ENCODE assay signal across 8 cellular contexts in genomic region chrX:138775501-138775900, GRCh38.
DNase-seq lines count a peak whose midpoint lies in the region; FAIRE-seq and TF ChIP-seq lines count a peak whose summit lies in the region.

No MANE protein-coding gene starts in this region.

- POLR2A ChIA-PET in activated CD4-positive, alpha-beta T cell treated with anti-CD3 and anti-CD28 coated beads, Interleukin-2, amount 10 ng/mL, durations not matched to agents 7 days and 5 days (lab: Charles Lee) = no interaction called here

- no peak overlapping the region for H3K27ac Mint-ChIP-seq in activated CD4-positive, alpha-beta T cell treated with anti-CD3 and anti-CD28 coated beads, Interleukin-2, amount 10 ng/mL, durations not matched to agents 7 days and 5 days

- TF ChIP-seq CTCF in fibroblast of the aortic adventitia (IDR thresholded peaks at IDR 0.05; ENCODE audit: insufficient read depth, low read length) = peak; percentile 45

- peak; percentile 73 for FAIRE-seq in GM12892 (lab: Jason Lieb, UNC)
- FAIRE-seq in urothelium cell line (lab: Jason Lieb, UNC) = no peak

- no peak for TF ChIP-seq POLR2A in GM12892 (IDR thresholded peaks at IDR 0.05; ENCODE audit: low read depth, low read length)

- H3K4me1 Mint-ChIP-seq in activated CD4-positive, alpha-beta T cell treated with anti-CD3 and anti-CD28 coated beads, Interleukin-2, amount 10 ng/mL, durations not matched to agents 7 days and 5 days = no peaks in the 10 kb centered on the region

- no peaks in the 10 kb centered on the region for H3K27me3 Mint-ChIP-seq in activated CD4-positive, alpha-beta T cell treated with anti-CD3 and anti-CD28 coated beads, Interleukin-2, amount 10 ng/mL, durations not matched to agents 7 days and 5 days

- no peaks in the 10 kb centered on the region for H3K9me3 Mint-ChIP-seq in activated CD4-positive, alpha-beta T cell treated with anti-CD3 and anti-CD28 coated beads, Interleukin-2, amount 10 ng/mL, durations not matched to agents 7 days and 5 days

- H3K4me3 Mint-ChIP-seq in activated CD4-positive, alpha-beta T cell treated with anti-CD3 and anti-CD28 coated beads, Interleukin-2, amount 10 ng/mL, durations not matched to agents 7 days and 5 days = no peak overlapping the region

- no peaks in the 10 kb centered on the region for H3K36me3 Mint-ChIP-seq in activated CD4-positive, alpha-beta T cell treated with anti-CD3 and anti-CD28 coated beads, Interleukin-2, amount 10 ng/mL, durations not matched to agents 7 days and 5 days (ENCODE audit: low read depth)

- in situ Hi-C loops in ACHN (cut with HindIII; ENCODE audit: low pct_ligation_motif_present, low pct_unique_long_range_greater_than_20kb, low sequenced_read_pairs) = no loop called here

- CTCF ChIA-PET in activated CD4-positive, alpha-beta T cell treated with anti-CD3 and anti-CD28 coated beads, Interleukin-2, amount 10 ng/mL, durations not matched to agents 7 days and 5 days (lab: Charles Lee) = no interaction called here

- peak; percentile 32 for DNase-seq in ACHN
- no peak for DNase-seq in GM12892 (ENCODE audit: insufficient read length)
- DNase-seq in OCI-M1 (lab: John Stamatoyannopoulos, UW) = peak; percentile 57
- peak; percentile 61 for DNase-seq in fibroblast of the aortic adventitia (ENCODE audit: low read depth)
- peak; percentile 4 for DNase-seq in urothelium cell line (ENCODE audit: low spot score)
- DNase-seq in activated naive CD4-positive, alpha-beta T cell treated with Interleukin-2 at 50 U/mL for 16 hours = no peak
- DNase-seq in activated CD4-positive, alpha-beta T cell treated with anti-CD3 and anti-CD28 coated beads, Interleukin-2, amount 10 ng/mL, durations not matched to agents 7 days and 5 days = no peak
- DNase-seq in central memory CD4-positive, alpha-beta T cell = no peak

- H3K4me3 ChIP-seq in fibroblast of the aortic adventitia (ENCODE audit: low read depth, low read length) = no peak overlapping the region

Comparison
In these comparisons a context has a peak if more than half of its experiments do, and no peak if none do; other contexts are left out.
1. DNase-seq: peak in ACHN (single experiment), OCI-M1 (single experiment), fibroblast of the aortic adventitia (single experiment) and urothelium cell line (single experiment); none in GM12892 (single experiment), activated naive CD4-positive, alpha-beta T cell treated with Interleukin-2 at 50 U/mL for 16 hours (single experiment), activated CD4-positive, alpha-beta T cell treated with anti-CD3 and anti-CD28 coated beads, Interleukin-2, amount 10 ng/mL, durations not matched to agents 7 days and 5 days (single experiment) and central memory CD4-positive, alpha-beta T cell (single experiment).